ENCODE assay signal across 18 cellular contexts in the genomic region with DNA sequence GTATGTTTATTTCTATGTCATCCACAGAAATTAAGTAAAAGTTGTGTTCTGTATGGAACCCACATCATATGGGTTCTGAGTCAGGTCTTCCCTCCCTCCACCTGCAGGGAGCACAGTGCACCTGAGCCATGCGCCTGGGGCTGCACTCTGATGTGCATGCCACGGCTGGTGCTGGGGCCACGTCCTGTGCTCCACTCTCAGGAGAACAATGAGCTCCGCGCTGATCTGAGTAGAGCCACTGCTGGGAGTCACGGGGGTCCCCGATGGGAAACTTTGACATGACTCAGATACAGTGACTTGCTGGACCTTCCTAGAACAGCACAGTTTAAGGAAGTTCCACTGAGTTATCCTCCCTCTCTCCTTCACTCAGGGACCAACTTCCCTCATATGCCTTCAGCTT.
A peak's percentile ranks its signal among the peaks of the same experiment; 100 is the strongest.
DNase-seq lines count a peak whose midpoint lies in the region; ATAC-seq, FAIRE-seq and TF ChIP-seq lines count a peak whose summit lies in the region.
"Had no signal": no experiment of that assay in that cellular context is flagged by ENCODE, and none has a peak within 500 bp of the region (broad histone marks: within the 10 kb centered on the region; RNA-seq: fewer than 3 reads in every experiment).

No MANE protein-coding gene starts in this region.

- H3K27me3 ChIP-seq in pancreas = peaks cover 0 to 4% (median 0%) of the 10 kb centered on the region in 4 donors
- H3K27me3 ChIP-seq: vagina had no signal

- peaks cover 60% of the 10 kb centered on the region for H3K27me3 Mint-ChIP-seq in T-helper 17 cell

- DNase-seq in activated T-cell treated with anti-CD3 and anti-CD28 coated beads for 1 hour (ENCODE audit: low read depth) (peak; percentile 31), T-helper 17 cell (peak; percentile 18 to 29 (median 22)), ecto neural progenitor cell (ENCODE audit: low spot score) (no peak), pancreas (no peak)
- DNase-seq in activated T-cell treated with anti-CD3 and anti-CD28 coated beads, Interleukin-2, amount 50 U/mL, for 48 hours = no peak
- DNase-seq in activated effector memory CD4-positive, alpha-beta T cell treated with Interleukin-2 at 50 U/mL for 16 hours = peak; percentile 12
- peak; percentile 39 for DNase-seq in stimulated activated CD4-positive, alpha-beta T cell treated with anti-CD3 and anti-CD28 coated beads, Interleukin-2, amount 100 ng/mL, for 4 hours (ENCODE audit: low read depth)
- DNase-seq: left ventricle myocardium superior, NCI-H1930, NCI-H524, posterior cingulate gyrus had no signal

- no peaks in the 10 kb centered on the region for H3K36me3 Mint-ChIP-seq in T-helper 17 cell (ENCODE audit: low read depth)

- no peak for TF ChIP-seq CTCF in pancreas (IDR thresholded peaks at IDR 0.05)

- no peaks in the 10 kb centered on the region for H3K4me1 ChIP-seq in pancreas
- H3K4me1 ChIP-seq: vagina had no signal

- no peak overlapping the region for H3K27ac ChIP-seq in pancreas
- H3K27ac ChIP-seq: C4-2B, vagina had no signal

- intact Hi-C loops in pancreas (cut with DNase I) = no loop called here

- no peak for FAIRE-seq in pancreas (lab: Jason Lieb, UNC)
- FAIRE-seq: A204.1, colon had no signal

- H3K4me3 ChIP-seq in pancreas = no peak overlapping the region
- H3K4me3 ChIP-seq: vagina had no signal

- 44 to 57% methylated on average over 7 of the region's 7 CpGs for WGBS in pancreas, 2 donors

- H3K36me3 ChIP-seq in pancreas = no peaks in the 10 kb centered on the region
- H3K36me3 ChIP-seq: vagina had no signal

- no peaks in the 10 kb centered on the region for H3K9me3 ChIP-seq in T-helper 17 cell (ENCODE audit: control insufficient read depth, low read length, poor library complexity, severe bottlenecking)
- H3K9me3 ChIP-seq in pancreas = no peaks in the 10 kb centered on the region
- H3K9me3 ChIP-seq: vagina had no signal

- peak overlapping the region; percentile 71 for H3K4me3 Mint-ChIP-seq in T-helper 17 cell

- H3K4me1 Mint-ChIP-seq in T-helper 17 cell = peaks cover 11% of the 10 kb centered on the region

- peak overlapping the region; percentile 41 for H3K27ac Mint-ChIP-seq in T-helper 17 cell
- H3K27ac Mint-ChIP-seq: activated T-helper 2 cell treated with anti-CD3 and anti-CD28 coated beads, Interferon-gamma antibody, Interleukin-2, Interleukin-4, amounts not matched to agents 10 μg/mL and 5 μg/mL and 100 μg/mL, durations not matched to agents 14 hours and 24 hours and 36 hours had no signal

- ATAC-seq in T-helper 17 cell = peak; percentile 92
- ATAC-seq in GM21825 (IDR thresholded peaks at IDR 0.05; ENCODE audit: unreplicated experiment) = no peak
- ATAC-seq in pancreas = no peak
- ATAC-seq: left ventricle myocardium superior, SK-N-SH treated with all-trans-retinoic acid at 6 μM for 48 hours had no signal

Comparison
In these comparisons a context has a peak if more than half of its experiments do, and no peak if none do; other contexts are left out.
1. DNase-seq: peak in activated T-cell treated with anti-CD3 and anti-CD28 coated beads for 1 hour (single experiment), T-helper 17 cell (3 of 3), activated effector memory CD4-positive, alpha-beta T cell treated with Interleukin-2 at 50 U/mL for 16 hours (single experiment) and stimulated activated CD4-positive, alpha-beta T cell treated with anti-CD3 and anti-CD28 coated beads, Interleukin-2, amount 100 ng/mL, for 4 hours (single experiment); none in activated T-cell treated with anti-CD3 and anti-CD28 coated beads, Interleukin-2, amount 50 U/mL, for 48 hours (0 of 2), ecto neural progenitor cell (single experiment) and pancreas (0 of 6).